1 cellular context compared by ENCODE assay signal in genomic region chr10:43348511-43349312, GRCh38.
TF ChIP-seq lines count a peak whose summit lies in the region.

No MANE protein-coding gene starts in this region.

TF ChIP-seq in SK-N-SH treated with all-trans-retinoic acid at 6 μM for 48 hours, 23 proteins besides CTCF, POLR2A, EP300 and RAD21 (continued from another document):
- TF ChIP-seq PATZ1 (CRISPR knock-in tag; IDR thresholded peaks at IDR 0.05; ENCODE audit: borderline replicate concordance): no peak
- no peak for TF ChIP-seq ZNF565 (CRISPR knock-in tag; conservative IDR thresholded peaks at IDR 0.05; ENCODE audit: low read depth)
- TF ChIP-seq RARB (CRISPR knock-in tag; IDR thresholded peaks at IDR 0.05): no peak
- TF ChIP-seq OSR1 (CRISPR knock-in tag; IDR thresholded peaks at IDR 0.05): no peak
